ENCODE assay signal across 8 cellular contexts in genomic region chr12:122225683-122226365, GRCh38. TPM values are rescaled to one million over a fixed set of nuclear protein-coding genes. Genes with fewer than 3 reads are reported as not detected.
A peak's percentile ranks its signal among the peaks of the same experiment; 100 is the strongest.
DNase-seq lines count a peak whose midpoint lies in the region; ATAC-seq and TF ChIP-seq lines count a peak whose summit lies in the region.

Gene DIABLO, minus strand, starts transcription at chr12:122226052. Its CDS starts 38 bp downstream, at chr12:122226014.

- in situ Hi-C loops in KBM-7 (cut with MboI; ENCODE audit: low pct_unique_long_range_greater_than_20kb, low sequenced_read_pairs), result no loop called here

- DNase-seq in DMS153 treated with DMSO at 0.1 percent for 48 hours (lab: John Stamatoyannopoulos, UW; ENCODE audit: unreplicated experiment) (peak; percentile 98), KBM-7 (peak; percentile 99), epithelial cell of proximal tubule (ENCODE audit: low read depth) (peak; percentile 73)
- peak; percentile 99 for DNase-seq in activated T-cell treated with anti-CD3 and anti-CD28 coated beads, Interleukin-2, amount 50 U/mL, for 24 hours
- DNase-seq in stimulated activated CD8-positive, alpha-beta memory T cell treated with anti-CD3 and anti-CD28 coated beads, Interleukin-4, amount 100 ng/mL, for 48 hours, result peak; percentile 100

- H3K4me3 ChIP-seq in epithelial cell of proximal tubule (ENCODE audit: low read depth, low read length) (peak within 1 kb of the TSS; percentile 98), mucosa of rectum (ENCODE audit: low read length in 2 of 2) (peak within 1 kb of the TSS; percentile 89 to 97)

- peaks cover 10 to 35% of the 10 kb centered on the region in 2 donors for H3K36me3 ChIP-seq in mucosa of rectum (ENCODE audit: control insufficient read depth in 2 of 2, insufficient read depth in 2 of 2, low read length in 2 of 2)

- H3K9me3 Mint-ChIP-seq in activated T-cell treated with anti-CD3 and anti-CD28 coated beads, Interleukin-2, amount 50 U/mL, for 24 hours, result no peaks in the 10 kb centered on the region

- TF ChIP-seq CTCF in epithelial cell of proximal tubule (conservative IDR thresholded peaks at IDR 0.05; ENCODE audit: low read depth, low read length), result no peak

- peaks cover 15 to 17% of the 10 kb centered on the region in 2 donors for H3K4me1 ChIP-seq in mucosa of rectum (ENCODE audit: control insufficient read depth in 2 of 2, insufficient read depth in 2 of 2, low read length in 2 of 2)

- H3K4me1 Mint-ChIP-seq in activated T-cell treated with anti-CD3 and anti-CD28 coated beads, Interleukin-2, amount 50 U/mL, for 24 hours (ENCODE audit: low read depth), result peaks cover 48% of the 10 kb centered on the region

- H3K27ac ChIP-seq in mucosa of rectum (ENCODE audit: low read depth in 2 of 2, low read length in 2 of 2), result peak within 1 kb of the TSS; percentile 96 to 98

- no peaks in the 10 kb centered on the region for H3K9me3 ChIP-seq in mucosa of rectum (ENCODE audit: control insufficient read depth in 2 of 2, low read length in 2 of 2)

- H3K9ac ChIP-seq in mucosa of rectum (ENCODE audit: low read depth in 1 of 2, low read length in 2 of 2), result peak within 1 kb of the TSS; percentile 88 to 93

- H3K27me3 ChIP-seq in mucosa of rectum (ENCODE audit: control insufficient read depth in 2 of 2, insufficient read depth in 2 of 2, low read length in 2 of 2), result no peaks in the 10 kb centered on the region

- no peaks in the 10 kb centered on the region for H3K27me3 Mint-ChIP-seq in activated T-cell treated with anti-CD3 and anti-CD28 coated beads, Interleukin-2, amount 50 U/mL, for 24 hours

- ATAC-seq in GM21717 (IDR thresholded peaks at IDR 0.05; ENCODE audit: unreplicated experiment), result peak; percentile 88

- H3K36me3 Mint-ChIP-seq in activated T-cell treated with anti-CD3 and anti-CD28 coated beads, Interleukin-2, amount 50 U/mL, for 24 hours (ENCODE audit: low read depth), result peaks cover 68% of the 10 kb centered on the region

- peak within 1 kb of the TSS; percentile 93 for H3K27ac Mint-ChIP-seq in activated T-cell treated with anti-CD3 and anti-CD28 coated beads, Interleukin-2, amount 50 U/mL, for 24 hours

- H3K4me3 Mint-ChIP-seq in activated T-cell treated with anti-CD3 and anti-CD28 coated beads, Interleukin-2, amount 50 U/mL, for 24 hours, result peak within 1 kb of the TSS; percentile 92

TF ChIP-seq in PFSK-1, 5 proteins besides CTCF, POLR2A, EP300 and RAD21:
- peak; percentile 96 for TF ChIP-seq TAF1 (IDR thresholded peaks at IDR 0.05; ENCODE audit: borderline replicate concordance, insufficient read depth, low read length)
- peak; percentile 91 for TF ChIP-seq FOXP2 (optimal IDR thresholded peaks at IDR 0.05; ENCODE audit: borderline replicate concordance, extremely low read depth, extremely low read length, insufficient read depth)
- no peak for TF ChIP-seq SIN3A (IDR thresholded peaks at IDR 0.05; ENCODE audit: borderline replicate concordance, insufficient read depth, low read length)
- TF ChIP-seq, protein P1, sequence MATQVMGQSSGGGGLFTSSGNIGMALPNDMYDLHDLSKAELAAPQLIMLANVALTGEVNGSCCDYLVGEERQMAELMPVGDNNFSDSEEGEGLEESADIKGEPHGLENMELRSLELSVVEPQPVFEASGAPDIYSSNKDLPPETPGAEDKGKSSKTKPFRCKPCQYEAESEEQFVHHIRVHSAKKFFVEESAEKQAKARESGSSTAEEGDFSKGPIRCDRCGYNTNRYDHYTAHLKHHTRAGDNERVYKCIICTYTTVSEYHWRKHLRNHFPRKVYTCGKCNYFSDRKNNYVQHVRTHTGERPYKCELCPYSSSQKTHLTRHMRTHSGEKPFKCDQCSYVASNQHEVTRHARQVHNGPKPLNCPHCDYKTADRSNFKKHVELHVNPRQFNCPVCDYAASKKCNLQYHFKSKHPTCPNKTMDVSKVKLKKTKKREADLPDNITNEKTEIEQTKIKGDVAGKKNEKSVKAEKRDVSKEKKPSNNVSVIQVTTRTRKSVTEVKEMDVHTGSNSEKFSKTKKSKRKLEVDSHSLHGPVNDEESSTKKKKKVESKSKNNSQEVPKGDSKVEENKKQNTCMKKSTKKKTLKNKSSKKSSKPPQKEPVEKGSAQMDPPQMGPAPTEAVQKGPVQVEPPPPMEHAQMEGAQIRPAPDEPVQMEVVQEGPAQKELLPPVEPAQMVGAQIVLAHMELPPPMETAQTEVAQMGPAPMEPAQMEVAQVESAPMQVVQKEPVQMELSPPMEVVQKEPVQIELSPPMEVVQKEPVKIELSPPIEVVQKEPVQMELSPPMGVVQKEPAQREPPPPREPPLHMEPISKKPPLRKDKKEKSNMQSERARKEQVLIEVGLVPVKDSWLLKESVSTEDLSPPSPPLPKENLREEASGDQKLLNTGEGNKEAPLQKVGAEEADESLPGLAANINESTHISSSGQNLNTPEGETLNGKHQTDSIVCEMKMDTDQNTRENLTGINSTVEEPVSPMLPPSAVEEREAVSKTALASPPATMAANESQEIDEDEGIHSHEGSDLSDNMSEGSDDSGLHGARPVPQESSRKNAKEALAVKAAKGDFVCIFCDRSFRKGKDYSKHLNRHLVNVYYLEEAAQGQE (IDR thresholded peaks at IDR 0.05; ENCODE audit: insufficient read depth in 1 of 2, low read depth in 2 of 2, low read length in 2 of 2), result peak in 1 of 2 experiments; percentile 57; a peak in 1 of 4 replicates
- TF ChIP-seq POLR2AphosphoS5 (IDR thresholded peaks at IDR 0.05; ENCODE audit: low read depth, low read length), result peak; percentile 89

RNA-seq across cellular contexts. Expression of gene DIABLO, which starts in this region (rescaled TPM):
- 40.7 TPM for polyA plus RNA-seq in PFSK-1 (2012; ENCODE audit: insufficient read length, low read depth)
- 92.6 and 123 TPM in 2 replicates for total RNA-seq in epithelial cell of proximal tubule

Comparison
In these comparisons a context has a peak if more than half of its experiments do, and no peak if none do; other contexts are left out.
1. Peak in every context shown above with its lines: DNase-seq, ATAC-seq, H3K4me3 ChIP-seq and H3K27ac ChIP-seq.